ENCODE assay signal across 1 cellular context in the genomic region with DNA sequence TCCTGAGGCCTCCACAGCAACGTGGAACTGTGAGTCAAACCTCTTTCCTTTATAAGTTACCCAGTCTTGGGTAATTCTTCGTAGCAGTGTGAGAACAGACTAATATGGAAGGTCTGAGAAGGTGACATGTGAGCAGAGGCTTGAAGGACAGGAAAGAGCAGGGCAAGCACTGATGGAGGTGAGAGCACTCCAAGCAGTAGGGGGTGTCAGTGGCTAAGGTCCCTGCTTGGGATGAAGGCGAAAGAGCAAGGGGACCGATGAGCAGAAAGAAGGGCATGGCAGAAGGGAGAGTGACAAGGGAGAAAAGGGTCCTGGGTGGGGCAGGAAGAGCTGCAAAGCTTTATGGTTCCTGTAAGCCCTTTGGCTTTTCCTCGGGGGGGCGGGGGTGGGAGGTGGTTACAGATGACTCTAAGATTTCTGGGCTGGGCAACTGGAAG.
TF ChIP-seq lines count a peak whose summit lies in the region.

No MANE protein-coding gene starts in this region.

TF ChIP-seq in K562, 482 proteins besides CTCF, POLR2A, EP300 and RAD21:
- TF ChIP-seq, protein P1, sequence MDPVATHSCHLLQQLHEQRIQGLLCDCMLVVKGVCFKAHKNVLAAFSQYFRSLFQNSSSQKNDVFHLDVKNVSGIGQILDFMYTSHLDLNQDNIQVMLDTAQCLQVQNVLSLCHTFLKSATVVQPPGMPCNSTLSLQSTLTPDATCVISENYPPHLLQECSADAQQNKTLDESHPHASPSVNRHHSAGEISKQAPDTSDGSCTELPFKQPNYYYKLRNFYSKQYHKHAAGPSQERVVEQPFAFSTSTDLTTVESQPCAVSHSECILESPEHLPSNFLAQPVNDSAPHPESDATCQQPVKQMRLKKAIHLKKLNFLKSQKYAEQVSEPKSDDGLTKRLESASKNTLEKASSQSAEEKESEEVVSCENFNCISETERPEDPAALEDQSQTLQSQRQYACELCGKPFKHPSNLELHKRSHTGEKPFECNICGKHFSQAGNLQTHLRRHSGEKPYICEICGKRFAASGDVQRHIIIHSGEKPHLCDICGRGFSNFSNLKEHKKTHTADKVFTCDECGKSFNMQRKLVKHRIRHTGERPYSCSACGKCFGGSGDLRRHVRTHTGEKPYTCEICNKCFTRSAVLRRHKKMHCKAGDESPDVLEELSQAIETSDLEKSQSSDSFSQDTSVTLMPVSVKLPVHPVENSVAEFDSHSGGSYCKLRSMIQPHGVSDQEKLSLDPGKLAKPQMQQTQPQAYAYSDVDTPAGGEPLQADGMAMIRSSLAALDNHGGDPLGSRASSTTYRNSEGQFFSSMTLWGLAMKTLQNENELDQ (CRISPR knock-in tag; IDR thresholded peaks at IDR 0.05; ENCODE audit: borderline replicate concordance) = no peak
- TF ChIP-seq ZNF77 (CRISPR knock-in tag; IDR thresholded peaks at IDR 0.05) = no peak
- TF ChIP-seq, protein P2, sequence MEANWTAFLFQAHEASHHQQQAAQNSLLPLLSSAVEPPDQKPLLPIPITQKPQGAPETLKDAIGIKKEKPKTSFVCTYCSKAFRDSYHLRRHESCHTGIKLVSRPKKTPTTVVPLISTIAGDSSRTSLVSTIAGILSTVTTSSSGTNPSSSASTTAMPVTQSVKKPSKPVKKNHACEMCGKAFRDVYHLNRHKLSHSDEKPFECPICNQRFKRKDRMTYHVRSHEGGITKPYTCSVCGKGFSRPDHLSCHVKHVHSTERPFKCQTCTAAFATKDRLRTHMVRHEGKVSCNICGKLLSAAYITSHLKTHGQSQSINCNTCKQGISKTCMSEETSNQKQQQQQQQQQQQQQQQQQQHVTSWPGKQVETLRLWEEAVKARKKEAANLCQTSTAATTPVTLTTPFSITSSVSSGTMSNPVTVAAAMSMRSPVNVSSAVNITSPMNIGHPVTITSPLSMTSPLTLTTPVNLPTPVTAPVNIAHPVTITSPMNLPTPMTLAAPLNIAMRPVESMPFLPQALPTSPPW (CRISPR knock-in tag; IDR thresholded peaks at IDR 0.05) = peak; percentile 62; the same call in 1 of the 2 replicates
- TF ChIP-seq HMG20A (CRISPR knock-in tag; conservative IDR thresholded peaks at IDR 0.05) = no peak
- TF ChIP-seq NR2C2 (CRISPR knock-in tag; IDR thresholded peaks at IDR 0.05) = no peak
- TF ChIP-seq NR2C2 (tag; IDR thresholded peaks at IDR 0.05) = no peak
